In the genomic region with DNA sequence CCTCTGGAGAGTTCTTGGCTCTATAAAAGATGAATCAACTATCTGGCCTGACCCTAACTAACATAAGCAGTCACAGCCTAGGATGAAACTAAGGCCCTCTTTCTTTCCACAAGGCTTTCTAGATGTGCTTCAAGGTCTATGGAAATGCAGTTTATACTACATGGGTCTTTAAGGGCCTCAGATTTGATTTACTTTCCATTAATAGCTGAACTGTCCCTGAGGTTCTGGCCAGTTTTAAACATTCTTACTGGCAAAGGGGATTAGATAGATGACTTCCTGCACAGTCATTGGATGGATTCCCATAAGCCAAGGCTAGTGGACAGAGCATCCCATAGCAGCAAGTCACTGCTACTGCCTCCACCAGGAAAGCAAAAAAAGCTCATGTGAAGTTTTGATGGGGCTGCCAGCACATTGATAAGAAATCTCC, we compare ENCODE assay signal across 1 cellular context.
TF ChIP-seq lines count a peak whose summit lies in the region.

No MANE protein-coding gene starts in this region.

TF ChIP-seq in K562, 482 proteins besides CTCF, POLR2A, EP300 and RAD21:
- TF ChIP-seq, protein P1, sequence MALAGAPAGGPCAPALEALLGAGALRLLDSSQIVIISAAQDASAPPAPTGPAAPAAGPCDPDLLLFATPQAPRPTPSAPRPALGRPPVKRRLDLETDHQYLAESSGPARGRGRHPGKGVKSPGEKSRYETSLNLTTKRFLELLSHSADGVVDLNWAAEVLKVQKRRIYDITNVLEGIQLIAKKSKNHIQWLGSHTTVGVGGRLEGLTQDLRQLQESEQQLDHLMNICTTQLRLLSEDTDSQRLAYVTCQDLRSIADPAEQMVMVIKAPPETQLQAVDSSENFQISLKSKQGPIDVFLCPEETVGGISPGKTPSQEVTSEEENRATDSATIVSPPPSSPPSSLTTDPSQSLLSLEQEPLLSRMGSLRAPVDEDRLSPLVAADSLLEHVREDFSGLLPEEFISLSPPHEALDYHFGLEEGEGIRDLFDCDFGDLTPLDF (CRISPR knock-in tag; IDR thresholded peaks at IDR 0.05), result no peak
- TF ChIP-seq HNRNPH1 (optimal IDR thresholded peaks at IDR 0.05; ENCODE audit: low read depth, low read length), result no peak
- TF ChIP-seq, protein P2, sequence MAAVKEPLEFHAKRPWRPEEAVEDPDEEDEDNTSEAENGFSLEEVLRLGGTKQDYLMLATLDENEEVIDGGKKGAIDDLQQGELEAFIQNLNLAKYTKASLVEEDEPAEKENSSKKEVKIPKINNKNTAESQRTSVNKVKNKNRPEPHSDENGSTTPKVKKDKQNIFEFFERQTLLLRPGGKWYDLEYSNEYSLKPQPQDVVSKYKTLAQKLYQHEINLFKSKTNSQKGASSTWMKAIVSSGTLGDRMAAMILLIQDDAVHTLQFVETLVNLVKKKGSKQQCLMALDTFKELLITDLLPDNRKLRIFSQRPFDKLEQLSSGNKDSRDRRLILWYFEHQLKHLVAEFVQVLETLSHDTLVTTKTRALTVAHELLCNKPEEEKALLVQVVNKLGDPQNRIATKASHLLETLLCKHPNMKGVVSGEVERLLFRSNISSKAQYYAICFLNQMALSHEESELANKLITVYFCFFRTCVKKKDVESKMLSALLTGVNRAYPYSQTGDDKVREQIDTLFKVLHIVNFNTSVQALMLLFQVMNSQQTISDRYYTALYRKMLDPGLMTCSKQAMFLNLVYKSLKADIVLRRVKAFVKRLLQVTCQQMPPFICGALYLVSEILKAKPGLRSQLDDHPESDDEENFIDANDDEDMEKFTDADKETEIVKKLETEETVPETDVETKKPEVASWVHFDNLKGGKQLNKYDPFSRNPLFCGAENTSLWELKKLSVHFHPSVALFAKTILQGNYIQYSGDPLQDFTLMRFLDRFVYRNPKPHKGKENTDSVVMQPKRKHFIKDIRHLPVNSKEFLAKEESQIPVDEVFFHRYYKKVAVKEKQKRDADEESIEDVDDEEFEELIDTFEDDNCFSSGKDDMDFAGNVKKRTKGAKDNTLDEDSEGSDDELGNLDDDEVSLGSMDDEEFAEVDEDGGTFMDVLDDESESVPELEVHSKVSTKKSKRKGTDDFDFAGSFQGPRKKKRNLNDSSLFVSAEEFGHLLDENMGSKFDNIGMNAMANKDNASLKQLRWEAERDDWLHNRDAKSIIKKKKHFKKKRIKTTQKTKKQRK (IDR thresholded peaks at IDR 0.05; ENCODE audit: borderline replicate concordance, low read depth, low read length), result no peak
- no peak for TF ChIP-seq LARP7 (IDR thresholded peaks at IDR 0.05)
- TF ChIP-seq MTA3 (IDR thresholded peaks at IDR 0.05; ENCODE audit: borderline replicate concordance), result no peak
- peak; percentile 30; the same call in 1 of the 2 replicates for TF ChIP-seq CBFA2T2 (conservative IDR thresholded peaks at IDR 0.05)
- TF ChIP-seq DNMT1 (IDR thresholded peaks at IDR 0.05), result no peak
- peak; percentile 35; the same call in 1 of the 2 replicates for TF ChIP-seq CBFA2T3 (IDR thresholded peaks at IDR 0.05)
- no peak for TF ChIP-seq ZNF23 (CRISPR knock-in tag; IDR thresholded peaks at IDR 0.05)
- no peak for TF ChIP-seq ZBTB26 (CRISPR knock-in tag; IDR thresholded peaks at IDR 0.05)
- TF ChIP-seq SUPT5H (IDR thresholded peaks at IDR 0.05), result no peak
- TF ChIP-seq CREB3L1 (IDR thresholded peaks at IDR 0.05; ENCODE audit: borderline replicate concordance, low read depth), result no peak
